Comparison of ENCODE assay signal across 17 cellular contexts in the genomic region with DNA sequence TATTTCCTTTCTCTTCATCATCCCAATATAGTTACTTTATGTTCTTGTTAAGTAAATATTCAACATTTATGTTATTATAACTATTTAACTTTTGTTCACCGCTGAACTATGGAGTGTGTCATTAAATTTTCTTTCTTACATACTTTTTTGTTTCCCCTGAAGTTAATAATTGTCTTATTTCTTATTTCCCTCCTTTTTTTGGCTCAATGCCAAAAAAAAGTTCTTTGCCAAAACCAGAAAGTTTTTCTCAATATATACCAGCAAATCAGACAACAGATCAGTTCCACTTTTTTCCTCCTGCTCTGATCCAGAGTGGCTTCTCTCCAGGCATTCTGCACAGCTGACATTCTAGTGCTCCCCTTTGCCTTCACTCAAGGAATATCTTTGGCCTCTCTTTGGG.
DNase-seq lines count a peak whose midpoint lies in the region; ATAC-seq, FAIRE-seq and TF ChIP-seq lines count a peak whose summit lies in the region.
"Had no signal": no experiment of that assay in that cellular context is flagged by ENCODE, and none has a peak within 500 bp of the region (broad histone marks: within the 10 kb centered on the region; RNA-seq: fewer than 3 reads in every experiment).

No MANE protein-coding gene starts in this region.

- H3K27me3 Mint-ChIP-seq in GM23338 (ENCODE audit: insufficient read depth, low read depth, poor library complexity) (peaks cover 2% of the 10 kb centered on the region), chondrocyte (ENCODE audit: low read depth) (no peaks in the 10 kb centered on the region)
- H3K27me3 Mint-ChIP-seq: CD4-positive, alpha-beta T cell had no signal

- H3K4me1 ChIP-seq in ACC112 (ENCODE audit: control insufficient read depth, insufficient read depth, low read length, unreplicated experiment) (peaks cover 4% of the 10 kb centered on the region), GM23338 (ENCODE audit: insufficient read depth) (no peaks in the 10 kb centered on the region), HepG2 (ENCODE audit: insufficient read depth, low read length) (no peaks in the 10 kb centered on the region)
- H3K4me1 ChIP-seq: HAP-1 had no signal

- H3K79me2 ChIP-seq in ACC112 (ENCODE audit: control insufficient read depth, insufficient read depth, low read length, unreplicated experiment) (no peaks in the 10 kb centered on the region), GM23338 (replicated peaks; ENCODE audit: insufficient read depth) (no peaks in the 10 kb centered on the region), HepG2 (ENCODE audit: insufficient read depth, low read length) (no peaks in the 10 kb centered on the region)

- H2AFZ ChIP-seq in ACC112 (ENCODE audit: low read length, unreplicated experiment) (peak overlapping the region; percentile 6), GM23338 (no peak overlapping the region), HepG2 (ENCODE audit: low read length) (no peak overlapping the region)

- CTCF ChIA-PET in HepG2 (lab: Yijun Ruan, JAX; ENCODE audit: low intra/inter-chr PET ratio, low total read pairs): no interaction called here

- DNase-seq in GM23338 (ENCODE audit: low spot score) (no peak), chondrocyte (ENCODE audit: low spot score) (no peak), HepG2 (ENCODE audit: low spot score) (no peak), GM10266 (ENCODE audit: extremely low spot score) (no peak), AG08395 (ENCODE audit: low spot score) (no peak)
- DNase-seq in stimulated activated effector memory CD8-positive, alpha-beta T cell treated with anti-CD3 and anti-CD28 coated beads, Interleukin-12 subunit alpha, Interleukin-12 subunit beta, amount 100 ng/mL, for 72 hours (ENCODE audit: low spot score in 2 of 2): no peak
- DNase-seq: ACHN; AML-193; CD4-positive, alpha-beta T cell; DND-41; EL; KBM-7 had no signal

- H3K4me1 Mint-ChIP-seq in GM23338 (peaks cover 8% of the 10 kb centered on the region; the same call in 2 of the 3 replicates), chondrocyte (ENCODE audit: low read depth) (peaks cover 16% of the 10 kb centered on the region)
- H3K4me1 Mint-ChIP-seq in stimulated activated effector memory CD8-positive, alpha-beta T cell treated with anti-CD3 and anti-CD28 coated beads, Interleukin-12 subunit alpha, Interleukin-12 subunit beta, amount 100 ng/mL, for 72 hours: no peaks in the 10 kb centered on the region

- intact Hi-C loops in HepG2 (cut with micrococcal nuclease; ENCODE audit: unreplicated experiment): no loop called here

- H3K27me3 ChIP-seq in ACC112 (ENCODE audit: insufficient read depth, low read length) (no peaks in the 10 kb centered on the region), GM23338 (ENCODE audit: insufficient read depth) (no peaks in the 10 kb centered on the region), HepG2 (ENCODE audit: control insufficient read depth in 1 of 2, insufficient read depth in 2 of 2, low read length in 2 of 2) (no peaks in the 10 kb centered on the region)

- H3K9me3 Mint-ChIP-seq in GM23338 (no peaks in the 10 kb centered on the region), chondrocyte (ENCODE audit: low read depth) (peaks cover 3% of the 10 kb centered on the region)
- H3K9me3 Mint-ChIP-seq in stimulated activated effector memory CD8-positive, alpha-beta T cell treated with anti-CD3 and anti-CD28 coated beads, Interleukin-12 subunit alpha, Interleukin-12 subunit beta, amount 100 ng/mL, for 72 hours: peaks cover 31% of the 10 kb centered on the region

- no TSS peak for BruUV-seq in HepG2 (replicated peaks; lab: Mats Ljungman, UMichigan)

- H3K4me3 ChIP-seq in ACC112 (ENCODE audit: low read depth, low read length): no peak overlapping the region
- no peak overlapping the region for H3K4me3 ChIP-seq in GM23338
- H3K4me3 ChIP-seq in HepG2 (replicated peaks in 1 of 3; ENCODE audit: insufficient read depth in 1 of 3, low read depth in 2 of 3, low read length in 3 of 3): no peak overlapping the region
- H3K4me3 ChIP-seq: HAP-1 had no signal

- H3K9me3 ChIP-seq in HepG2 (ENCODE audit: low read length): no peaks in the 10 kb centered on the region
- H3K9me3 ChIP-seq: HAP-1 had no signal

- POLR2A ChIA-PET in HepG2 (lab: Yijun Ruan, JAX): no interaction called here

- no peaks in the 10 kb centered on the region for H3K36me3 ChIP-seq in ACC112 (ENCODE audit: insufficient read depth, low read length)
- H3K36me3 ChIP-seq in GM23338 (ENCODE audit: insufficient read depth): no peaks in the 10 kb centered on the region
- no peaks in the 10 kb centered on the region for H3K36me3 ChIP-seq in HepG2 (replicated peaks in 1 of 2; ENCODE audit: control insufficient read depth in 1 of 2, insufficient read depth in 2 of 2, low read length in 2 of 2)
- H3K36me3 ChIP-seq: HAP-1 had no signal

- no peak overlapping the region for H3K9ac ChIP-seq in HepG2 (ENCODE audit: insufficient read depth, low read depth, low read length)

- peak overlapping the region; percentile 47 for H3K27ac Mint-ChIP-seq in GM23338
- H3K27ac Mint-ChIP-seq in chondrocyte (ENCODE audit: unreplicated experiment): peak overlapping the region; percentile 47
- no peak overlapping the region for H3K27ac Mint-ChIP-seq in stimulated activated effector memory CD8-positive, alpha-beta T cell treated with anti-CD3 and anti-CD28 coated beads, Interleukin-12 subunit alpha, Interleukin-12 subunit beta, amount 100 ng/mL, for 72 hours
- H3K27ac Mint-ChIP-seq: CD4-positive, alpha-beta T cell had no signal

- H3K4me2 ChIP-seq in GM23338: no peak overlapping the region
- no peak overlapping the region for H3K4me2 ChIP-seq in HepG2 (ENCODE audit: low read depth, low read length)

- no peak for ATAC-seq in GM23338
- no peak for ATAC-seq in HepG2
- ATAC-seq in stimulated activated effector memory CD8-positive, alpha-beta T cell treated with anti-CD3 and anti-CD28 coated beads, Interleukin-12 subunit alpha, Interleukin-12 subunit beta, amount 100 ng/mL, for 72 hours: no peak

- in situ Hi-C loops in HepG2 (cut with HindIII; ENCODE audit: extremely low pct_ligation_motif_present, low pct_unique_long_range_greater_than_20kb): no loop called here

- no peak for TF ChIP-seq POLR2A in HepG2 (IDR thresholded peaks at IDR 0.05; ENCODE audit: insufficient read depth in 1 of 2, low read depth in 2 of 2, low read length in 2 of 2)

- H3K4me3 Mint-ChIP-seq in GM23338: no peak overlapping the region
- H3K4me3 Mint-ChIP-seq in chondrocyte (ENCODE audit: unreplicated experiment): no peak overlapping the region
- H3K4me3 Mint-ChIP-seq in stimulated activated effector memory CD8-positive, alpha-beta T cell treated with anti-CD3 and anti-CD28 coated beads, Interleukin-12 subunit alpha, Interleukin-12 subunit beta, amount 100 ng/mL, for 72 hours: no peak overlapping the region
- H3K4me3 Mint-ChIP-seq: CD4-positive, alpha-beta T cell had no signal

- peaks cover 10% of the 10 kb centered on the region for H3K9me2 ChIP-seq in GM23338 (ENCODE audit: insufficient read depth)

- TF ChIP-seq EP300 in HepG2 (IDR thresholded peaks at IDR 0.05; ENCODE audit: low read depth in 2 of 2, low read length in 2 of 2): no peak
- TF ChIP-seq EP300 in HepG2 (CRISPR knock-in tag; IDR thresholded peaks at IDR 0.05; ENCODE audit: borderline replicate concordance): no peak

- no peak for FAIRE-seq in HepG2 (lab: Jason Lieb, UNC)
- FAIRE-seq: GM12891, GM19239 had no signal

- TF ChIP-seq CTCF in GM23338 (conservative IDR thresholded peaks at IDR 0.05; ENCODE audit: low read depth in 2 of 2) (no peak), chondrocyte (IDR thresholded peaks at IDR 0.05) (no peak), HepG2 (CRISPR knock-in tag; IDR thresholded peaks at IDR 0.05) (no peak), GM10266 (IDR thresholded peaks at IDR 0.05; ENCODE audit: control insufficient read depth, insufficient read depth, low read depth, missing control alignments) (no peak)

- WGBS in HepG2 (ENCODE audit: low lambda C conversion rate): 27% methylated on average over 1 of the region's 1 CpG

- no peaks in the 10 kb centered on the region for H3F3A ChIP-seq in GM23338 (replicated peaks; ENCODE audit: low read depth)

- no peak overlapping the region for H3K27ac ChIP-seq in ACC112 (ENCODE audit: low read depth, low read length)
- H3K27ac ChIP-seq in GM23338 (ENCODE audit: low read depth): no peak overlapping the region
- H3K27ac ChIP-seq in HepG2 (ENCODE audit: extremely low read length, insufficient read depth, low read length): no peak overlapping the region
- H3K27ac ChIP-seq: C4-2B had no signal

- H4K20me1 ChIP-seq in GM23338 (replicated peaks; ENCODE audit: insufficient read depth) (no peaks in the 10 kb centered on the region), HepG2 (ENCODE audit: insufficient read depth, low read length) (no peaks in the 10 kb centered on the region)

- H3K36me3 Mint-ChIP-seq in GM23338 (ENCODE audit: low read depth) (no peaks in the 10 kb centered on the region), chondrocyte (ENCODE audit: low read depth) (no peaks in the 10 kb centered on the region)
- H3K36me3 Mint-ChIP-seq in stimulated activated effector memory CD8-positive, alpha-beta T cell treated with anti-CD3 and anti-CD28 coated beads, Interleukin-12 subunit alpha, Interleukin-12 subunit beta, amount 100 ng/mL, for 72 hours: no peaks in the 10 kb centered on the region

- TF ChIP-seq RAD21 in HepG2 (CRISPR knock-in tag; IDR thresholded peaks at IDR 0.05): no peak

TF ChIP-seq in GM23338, 12 proteins besides CTCF, POLR2A, EP300 and RAD21 (continues in another document):
- TF ChIP-seq JUNB (IDR thresholded peaks at IDR 0.05; ENCODE audit: unreplicated experiment) (no peak), ETS1 (IDR thresholded peaks at IDR 0.05) (no peak)

TF ChIP-seq in HepG2, 621 proteins besides CTCF, POLR2A, EP300 and RAD21:
- TF ChIP-seq RBM22 (optimal IDR thresholded peaks at IDR 0.05; ENCODE audit: low read length): no peak
- TF ChIP-seq THYN1 (CRISPR knock-in tag; IDR thresholded peaks at IDR 0.05; ENCODE audit: borderline replicate concordance, low read depth): no peak
- peak; percentile 91 for TF ChIP-seq LCORL (IDR thresholded peaks at IDR 0.05)
- no peak for TF ChIP-seq LCORL (CRISPR knock-in tag; IDR thresholded peaks at IDR 0.05)
- no peak for TF ChIP-seq MED13 (CRISPR knock-in tag; IDR thresholded peaks at IDR 0.05)
- no peak for TF ChIP-seq ZNF136 (CRISPR knock-in tag; IDR thresholded peaks at IDR 0.05; ENCODE audit: low read depth)
